In the genomic region with DNA sequence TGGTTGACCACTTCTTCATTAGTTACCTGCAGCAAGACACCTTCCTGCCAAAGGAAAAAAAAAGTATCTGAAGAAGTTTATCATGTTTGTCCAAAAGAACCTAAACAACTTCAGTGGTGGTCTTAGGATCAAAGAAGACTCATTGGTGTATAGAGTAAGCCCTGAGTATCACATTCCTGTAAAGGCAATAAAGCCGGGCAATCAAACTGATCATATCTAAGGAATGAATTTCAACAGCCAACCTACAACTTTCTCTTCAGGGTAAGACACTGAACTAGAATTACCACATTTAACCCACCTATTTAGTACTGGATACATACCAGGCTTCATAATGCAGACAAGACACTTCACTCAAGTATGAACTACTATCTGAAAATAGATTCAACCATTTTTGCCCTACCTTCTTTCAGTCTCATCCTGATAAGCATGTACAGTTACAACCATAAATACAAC, we compare ENCODE assay signal across 15 cellular contexts. TPM values are rescaled to one million over a fixed set of nuclear protein-coding genes. Genes with fewer than 3 reads are reported as not detected.
DNase-seq lines count a peak whose midpoint lies in the region; ATAC-seq and TF ChIP-seq lines count a peak whose summit lies in the region.
"Had no signal": no experiment of that assay in that cellular context is flagged by ENCODE, and none has a peak within 500 bp of the region (broad histone marks: within the 10 kb centered on the region; RNA-seq: fewer than 3 reads in every experiment).

No MANE protein-coding gene starts in this region.

- peaks cover 99% of the 10 kb centered on the region for H3F3A ChIP-seq in SK-N-SH (replicated peaks; ENCODE audit: insufficient read depth)

- peaks cover 67% of the 10 kb centered on the region for H3K36me3 Mint-ChIP-seq in chondrocyte (ENCODE audit: low read depth)
- H3K36me3 Mint-ChIP-seq in stimulated activated naive B cell treated with anti-CD40 and anti-IgM and Interleukin-4, amounts not matched to agents 10 μg/mL and 1 μg/mL and 100 μg/mL, for 72 hours: peaks cover 60 to 78% of the 10 kb centered on the region in 2 donors

- H3K27me3 ChIP-seq in cardiac muscle cell (no peaks in the 10 kb centered on the region), right cardiac atrium (ENCODE audit: control insufficient read depth, insufficient read depth) (no peaks in the 10 kb centered on the region), SK-N-SH (ENCODE audit: insufficient read depth) (no peaks in the 10 kb centered on the region)
- H3K27me3 ChIP-seq: heart right ventricle had no signal

- no peak for TF ChIP-seq RAD21 in SK-N-SH (IDR thresholded peaks at IDR 0.05; ENCODE audit: low read length)

- CTCF ChIA-PET in SK-N-SH (lab: Yijun Ruan, JAX): interaction anchor here (1.0 to 11.3 kb wide), 6 partner anchors 8 to 179 kb away, joined by 3 to 260 read pairs (median 16); no protein-coding TSS in a partner anchor

- H3K9me3 ChIP-seq in cardiac muscle cell (ENCODE audit: low read depth) (no peaks in the 10 kb centered on the region), right cardiac atrium (ENCODE audit: control insufficient read depth, low read length) (no peaks in the 10 kb centered on the region), SK-N-SH (no peaks in the 10 kb centered on the region)
- H3K9me3 ChIP-seq: heart right ventricle, psoas muscle, thoracic aorta had no signal

- no peak overlapping the region for H2AFZ ChIP-seq in SK-N-SH (ENCODE audit: low read depth)

- peaks cover 66% of the 10 kb centered on the region for H3K36me3 ChIP-seq in cardiac muscle cell
- peaks cover 83 to 94% of the 10 kb centered on the region in 2 experiments for H3K36me3 ChIP-seq in SK-N-SH (replicated peaks in 1 of 2; ENCODE audit: control insufficient read depth in 1 of 2, insufficient read depth in 2 of 2, low read length in 1 of 2)

- H3K27ac Mint-ChIP-seq in chondrocyte (ENCODE audit: unreplicated experiment): peak overlapping the region; percentile 51
- H3K27ac Mint-ChIP-seq in stimulated activated naive B cell treated with anti-CD40 and anti-IgM and Interleukin-4, amounts not matched to agents 10 μg/mL and 1 μg/mL and 100 μg/mL, for 72 hours: peak overlapping the region; percentile 69

- peaks cover 91% of the 10 kb centered on the region for H4K20me1 ChIP-seq in SK-N-SH (ENCODE audit: insufficient read depth)

- no peak for TF ChIP-seq EP300 in SK-N-SH (IDR thresholded peaks at IDR 0.05; ENCODE audit: borderline replicate concordance in 1 of 2, low read depth in 1 of 2, low read length in 1 of 2)

- H3K4me3 ChIP-seq in cardiac muscle cell (no peak overlapping the region), right cardiac atrium (ENCODE audit: low read length) (no peak overlapping the region), SK-N-SH (ENCODE audit: low read depth in 2 of 2, low read length in 1 of 2) (no peak overlapping the region)
- H3K4me3 ChIP-seq: heart right ventricle, psoas muscle, thoracic aorta had no signal

- intact Hi-C loops in right cardiac atrium (cut with DNase I): no loop called here

- H3K9me2 ChIP-seq in SK-N-SH: no peaks in the 10 kb centered on the region

- H3K27ac ChIP-seq in cardiac muscle cell (peak overlapping the region; percentile 37), right cardiac atrium (ENCODE audit: low read length) (no peak overlapping the region), SK-N-SH (ENCODE audit: low read depth in 2 of 2, low read length in 1 of 2) (peak overlapping the region in 1 of 2 experiments; percentile 11; a peak in 2 of 4 replicates)
- H3K27ac ChIP-seq: heart right ventricle, HL-60, psoas muscle, thoracic aorta had no signal

- H3K9me3 Mint-ChIP-seq in chondrocyte (ENCODE audit: low read depth): no peaks in the 10 kb centered on the region
- no peaks in the 10 kb centered on the region for H3K9me3 Mint-ChIP-seq in stimulated activated naive B cell treated with anti-CD40 and anti-IgM and Interleukin-4, amounts not matched to agents 10 μg/mL and 1 μg/mL and 100 μg/mL, for 72 hours

- WGBS in right cardiac atrium: 84% methylated on average over 1 of the region's 1 CpG
- WGBS in SK-N-SH (ENCODE audit: low lambda C conversion rate): 71% methylated on average over 1 of the region's 1 CpG

- H3K4me1 ChIP-seq in cardiac muscle cell (ENCODE audit: low read depth) (no peaks in the 10 kb centered on the region), right cardiac atrium (ENCODE audit: control insufficient read depth, insufficient read depth, low read length) (peaks cover 10% of the 10 kb centered on the region), SK-N-SH (ENCODE audit: control insufficient read depth in 1 of 2, insufficient read depth in 2 of 2, low read depth in 1 of 2, low read length in 1 of 2) (peaks cover 12 to 19% of the 10 kb centered on the region in 2 experiments; a peak in 3 of 4 replicates)

- no peak for TF ChIP-seq CTCF in cardiac muscle cell (IDR thresholded peaks at IDR 0.05; ENCODE audit: low read depth, low read length)
- no peak for TF ChIP-seq CTCF in SK-N-SH (IDR thresholded peaks at IDR 0.05)
- TF ChIP-seq CTCF in chondrocyte (IDR thresholded peaks at IDR 0.05): no peak

- H3K27me3 Mint-ChIP-seq in chondrocyte (ENCODE audit: low read depth): no peaks in the 10 kb centered on the region
- no peaks in the 10 kb centered on the region for H3K27me3 Mint-ChIP-seq in stimulated activated naive B cell treated with anti-CD40 and anti-IgM and Interleukin-4, amounts not matched to agents 10 μg/mL and 1 μg/mL and 100 μg/mL, for 72 hours

- POLR2A ChIA-PET in SK-N-SH (lab: Yijun Ruan, JAX): interaction anchor here (2.5 to 3.7 kb wide), 2 partner anchors 9 to 10 kb away, joined by 15 to 51 read pairs; a partner anchor contains a TSS

- no peak for ATAC-seq in right cardiac atrium
- no peak for ATAC-seq in stimulated activated naive B cell treated with anti-CD40 and anti-IgM and Interleukin-4, amounts not matched to agents 10 μg/mL and 1 μg/mL and 100 μg/mL, for 72 hours (replicated peaks)
- ATAC-seq in GM21367 (IDR thresholded peaks at IDR 0.05; ENCODE audit: unreplicated experiment): no peak
- no peak for ATAC-seq in HG02763 (IDR thresholded peaks at IDR 0.05; ENCODE audit: unreplicated experiment)
- no peak for ATAC-seq in GM18519 (IDR thresholded peaks at IDR 0.05; ENCODE audit: low FRiP score, unreplicated experiment)
- ATAC-seq: heart right ventricle, psoas muscle had no signal

- no peak overlapping the region for H3K9ac ChIP-seq in SK-N-SH

- no peak overlapping the region for H3K4me2 ChIP-seq in SK-N-SH

- H3K4me1 Mint-ChIP-seq in chondrocyte (ENCODE audit: low read depth): peaks cover 52% of the 10 kb centered on the region
- H3K4me1 Mint-ChIP-seq in stimulated activated naive B cell treated with anti-CD40 and anti-IgM and Interleukin-4, amounts not matched to agents 10 μg/mL and 1 μg/mL and 100 μg/mL, for 72 hours: peaks cover 53 to 79% of the 10 kb centered on the region in 2 donors

- peaks cover 71% of the 10 kb centered on the region for H3K79me2 ChIP-seq in SK-N-SH (ENCODE audit: insufficient read depth)

- DNase-seq in cardiac muscle cell (ENCODE audit: low read depth in 1 of 2, low spot score in 1 of 2) (no peak), right cardiac atrium (no peak), SK-N-SH (no peak), chondrocyte (ENCODE audit: low spot score) (no peak)
- DNase-seq in stimulated activated naive B cell treated with anti-CD40 and anti-IgM and Interleukin-4, amounts not matched to agents 10 μg/mL and 1 μg/mL and 100 μg/mL, for 72 hours: no peak
- DNase-seq: activated CD4-positive, alpha-beta T cell treated with anti-CD3 and anti-CD28 coated beads for 48 hours; heart right ventricle; NCI-H187; NCI-H526 treated with DMSO at 0.1 percent for 48 hours; psoas muscle had no signal

- H3K4me3 Mint-ChIP-seq in chondrocyte (ENCODE audit: unreplicated experiment): no peak overlapping the region
- no peak overlapping the region for H3K4me3 Mint-ChIP-seq in stimulated activated naive B cell treated with anti-CD40 and anti-IgM and Interleukin-4, amounts not matched to agents 10 μg/mL and 1 μg/mL and 100 μg/mL, for 72 hours

TF ChIP-seq in SK-N-SH, 30 proteins besides CTCF, POLR2A, EP300 and RAD21:
- TF ChIP-seq CHD2 (IDR thresholded peaks at IDR 0.05; ENCODE audit: low read length, partially characterized antibody) (no peak), POLR2AphosphoS5 (IDR thresholded peaks at IDR 0.05; ENCODE audit: low read depth, low read length) (0 out of 2 replicates have a peak, but pooled peaks have one; percentile 8), FOXJ3 (CRISPR knock-in tag; IDR thresholded peaks at IDR 0.05) (no peak), JUND (IDR thresholded peaks at IDR 0.05) (no peak; the same call in 1 of the 2 replicates), ELF1 (IDR thresholded peaks at IDR 0.05) (no peak)
TF ChIP-seq in SK-N-SH: peak in this region for 1.

RNA-seq across cellular contexts. Expression of a gene that starts 10.1 kb away (rescaled TPM):
- total RNA-seq in cardiac muscle cell: 247 and 450 TPM in 2 replicates
- polyA plus RNA-seq in cardiac muscle cell: 880 and 1,016 TPM in 2 replicates
- total RNA-seq in right cardiac atrium: 100 to 1,000 TPM; 353 to 383 (median 368) TPM
- polyA plus RNA-seq in right cardiac atrium: 521 TPM
- 459 and 483 TPM in 2 replicates for polyA plus RNA-seq in SK-N-SH (2012; rRNA removed)
- polyA plus RNA-seq in SK-N-SH (2012; cell fraction: cytosol; rRNA removed): 594 and 844 TPM in 2 replicates
- 318 and 483 TPM in 2 replicates for polyA plus RNA-seq in SK-N-SH (2012; cell fraction: nucleus; rRNA removed)
- 311 to 604 TPM (median 313 TPM) in 3 replicates for total RNA-seq in chondrocyte

RNA-seq across cellular contexts. Expression of a gene that starts 11.1 kb away (rescaled TPM):
- total RNA-seq in cardiac muscle cell (188 and 223 TPM in 2 replicates), right cardiac atrium (10 to 100 TPM; 68.1 to 82.5 (median 72.2) TPM), chondrocyte (98.7 to 132 TPM (median 102 TPM) in 3 replicates)
- polyA plus RNA-seq in cardiac muscle cell (213 and 266 TPM in 2 replicates), right cardiac atrium (61.2 TPM), SK-N-SH (2012; rRNA removed) (97.0 and 119 TPM in 2 replicates)
- polyA plus RNA-seq in SK-N-SH (2012; cell fraction: cytosol; rRNA removed): 154 and 237 TPM in 2 replicates
- polyA plus RNA-seq in SK-N-SH (2012; cell fraction: nucleus; rRNA removed): 109 and 121 TPM in 2 replicates

RNA-seq across cellular contexts. Expression of a gene that starts 38.4 kb away (rescaled TPM):
- total RNA-seq in cardiac muscle cell (2.1 TPM in 2 replicates), right cardiac atrium (1 to 10 TPM in 2 of 4 donors, under 1 TPM in 2; 0.32 to 1.3 (median 1.00) TPM), chondrocyte (0.17 to 0.79 TPM (median 0.52 TPM) in 3 replicates)
- polyA plus RNA-seq in cardiac muscle cell (2.1 and 3.8 TPM in 2 replicates), right cardiac atrium (1.1 TPM), SK-N-SH (2012; rRNA removed) (36.1 and 50.8 TPM in 2 replicates)
- 50.3 and 55.0 TPM in 2 replicates for polyA plus RNA-seq in SK-N-SH (2012; cell fraction: cytosol; rRNA removed)
- 20.3 and 41.3 TPM in 2 replicates for polyA plus RNA-seq in SK-N-SH (2012; cell fraction: nucleus; rRNA removed)
